ENCODE assay signal across 2 cellular contexts in the genomic region with DNA sequence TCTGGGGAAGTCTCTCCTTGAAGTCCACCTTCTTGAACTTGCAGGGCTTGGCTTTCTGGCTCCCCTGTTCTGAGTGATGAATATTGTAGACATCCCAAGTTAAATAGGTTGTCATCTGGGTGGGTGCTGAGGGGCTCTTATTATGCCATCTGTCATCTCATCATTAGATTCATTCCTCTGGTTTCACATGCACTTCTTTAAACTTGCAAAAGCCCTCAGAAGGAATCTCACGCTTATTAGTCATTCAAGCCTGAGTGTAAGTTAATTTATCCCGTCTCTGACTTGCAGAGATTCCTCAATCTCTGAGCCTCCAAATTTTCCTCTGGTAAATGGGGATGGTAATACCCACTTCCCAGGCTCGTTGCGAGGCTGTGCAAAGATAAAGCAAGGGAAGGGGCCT.
TF ChIP-seq lines count a peak whose summit lies in the region.

No MANE protein-coding gene starts in this region.

TF ChIP-seq in SK-N-SH, 30 proteins besides CTCF, POLR2A, EP300 and RAD21:
- TF ChIP-seq SIN3A (IDR thresholded peaks at IDR 0.05; ENCODE audit: borderline replicate concordance, low read depth, low read length), result no peak
- no peak for TF ChIP-seq MEF2A (IDR thresholded peaks at IDR 0.05; ENCODE audit: borderline replicate concordance, low read depth)
- TF ChIP-seq, protein P1, sequence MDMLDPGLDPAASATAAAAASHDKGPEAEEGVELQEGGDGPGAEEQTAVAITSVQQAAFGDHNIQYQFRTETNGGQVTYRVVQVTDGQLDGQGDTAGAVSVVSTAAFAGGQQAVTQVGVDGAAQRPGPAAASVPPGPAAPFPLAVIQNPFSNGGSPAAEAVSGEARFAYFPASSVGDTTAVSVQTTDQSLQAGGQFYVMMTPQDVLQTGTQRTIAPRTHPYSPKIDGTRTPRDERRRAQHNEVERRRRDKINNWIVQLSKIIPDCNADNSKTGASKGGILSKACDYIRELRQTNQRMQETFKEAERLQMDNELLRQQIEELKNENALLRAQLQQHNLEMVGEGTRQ (IDR thresholded peaks at IDR 0.05; ENCODE audit: borderline replicate concordance, low read depth, low read length), result no peak
- TF ChIP-seq NFIC (IDR thresholded peaks at IDR 0.05; ENCODE audit: borderline replicate concordance), result no peak
- no peak for TF ChIP-seq MXI1 (IDR thresholded peaks at IDR 0.05; ENCODE audit: low read depth, low read length)
- no peak for TF ChIP-seq EZH2phosphoT487 (IDR thresholded peaks at IDR 0.05; ENCODE audit: borderline replicate concordance, low read depth)
- TF ChIP-seq ELF1 (IDR thresholded peaks at IDR 0.05), result no peak
- no peak for TF ChIP-seq SMC3 (IDR thresholded peaks at IDR 0.05; ENCODE audit: low read depth, low read length)
- no peak for TF ChIP-seq TAF1 (IDR thresholded peaks at IDR 0.05; ENCODE audit: borderline replicate concordance, low read depth, low read length)
- TF ChIP-seq, protein P2, sequence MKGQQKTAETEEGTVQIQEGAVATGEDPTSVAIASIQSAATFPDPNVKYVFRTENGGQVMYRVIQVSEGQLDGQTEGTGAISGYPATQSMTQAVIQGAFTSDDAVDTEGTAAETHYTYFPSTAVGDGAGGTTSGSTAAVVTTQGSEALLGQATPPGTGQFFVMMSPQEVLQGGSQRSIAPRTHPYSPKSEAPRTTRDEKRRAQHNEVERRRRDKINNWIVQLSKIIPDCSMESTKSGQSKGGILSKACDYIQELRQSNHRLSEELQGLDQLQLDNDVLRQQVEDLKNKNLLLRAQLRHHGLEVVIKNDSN (IDR thresholded peaks at IDR 0.05; ENCODE audit: borderline replicate concordance, low read depth), result no peak
- no peak for TF ChIP-seq FOXM1 (IDR thresholded peaks at IDR 0.05; ENCODE audit: low read depth)
- TF ChIP-seq, protein P3, sequence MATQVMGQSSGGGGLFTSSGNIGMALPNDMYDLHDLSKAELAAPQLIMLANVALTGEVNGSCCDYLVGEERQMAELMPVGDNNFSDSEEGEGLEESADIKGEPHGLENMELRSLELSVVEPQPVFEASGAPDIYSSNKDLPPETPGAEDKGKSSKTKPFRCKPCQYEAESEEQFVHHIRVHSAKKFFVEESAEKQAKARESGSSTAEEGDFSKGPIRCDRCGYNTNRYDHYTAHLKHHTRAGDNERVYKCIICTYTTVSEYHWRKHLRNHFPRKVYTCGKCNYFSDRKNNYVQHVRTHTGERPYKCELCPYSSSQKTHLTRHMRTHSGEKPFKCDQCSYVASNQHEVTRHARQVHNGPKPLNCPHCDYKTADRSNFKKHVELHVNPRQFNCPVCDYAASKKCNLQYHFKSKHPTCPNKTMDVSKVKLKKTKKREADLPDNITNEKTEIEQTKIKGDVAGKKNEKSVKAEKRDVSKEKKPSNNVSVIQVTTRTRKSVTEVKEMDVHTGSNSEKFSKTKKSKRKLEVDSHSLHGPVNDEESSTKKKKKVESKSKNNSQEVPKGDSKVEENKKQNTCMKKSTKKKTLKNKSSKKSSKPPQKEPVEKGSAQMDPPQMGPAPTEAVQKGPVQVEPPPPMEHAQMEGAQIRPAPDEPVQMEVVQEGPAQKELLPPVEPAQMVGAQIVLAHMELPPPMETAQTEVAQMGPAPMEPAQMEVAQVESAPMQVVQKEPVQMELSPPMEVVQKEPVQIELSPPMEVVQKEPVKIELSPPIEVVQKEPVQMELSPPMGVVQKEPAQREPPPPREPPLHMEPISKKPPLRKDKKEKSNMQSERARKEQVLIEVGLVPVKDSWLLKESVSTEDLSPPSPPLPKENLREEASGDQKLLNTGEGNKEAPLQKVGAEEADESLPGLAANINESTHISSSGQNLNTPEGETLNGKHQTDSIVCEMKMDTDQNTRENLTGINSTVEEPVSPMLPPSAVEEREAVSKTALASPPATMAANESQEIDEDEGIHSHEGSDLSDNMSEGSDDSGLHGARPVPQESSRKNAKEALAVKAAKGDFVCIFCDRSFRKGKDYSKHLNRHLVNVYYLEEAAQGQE (IDR thresholded peaks at IDR 0.05; ENCODE audit: low read depth, low read length), result no peak
- no peak for TF ChIP-seq CHD2 (IDR thresholded peaks at IDR 0.05; ENCODE audit: low read length, partially characterized antibody)
- no peak for TF ChIP-seq GATA2 (CRISPR knock-in tag; IDR thresholded peaks at IDR 0.05)
TF ChIP-seq in SK-N-SH: peak in this region for 0.

TF ChIP-seq in SK-N-SH treated with all-trans-retinoic acid at 6 μM for 48 hours, 23 proteins besides CTCF, POLR2A, EP300 and RAD21:
- TF ChIP-seq, protein P4, sequence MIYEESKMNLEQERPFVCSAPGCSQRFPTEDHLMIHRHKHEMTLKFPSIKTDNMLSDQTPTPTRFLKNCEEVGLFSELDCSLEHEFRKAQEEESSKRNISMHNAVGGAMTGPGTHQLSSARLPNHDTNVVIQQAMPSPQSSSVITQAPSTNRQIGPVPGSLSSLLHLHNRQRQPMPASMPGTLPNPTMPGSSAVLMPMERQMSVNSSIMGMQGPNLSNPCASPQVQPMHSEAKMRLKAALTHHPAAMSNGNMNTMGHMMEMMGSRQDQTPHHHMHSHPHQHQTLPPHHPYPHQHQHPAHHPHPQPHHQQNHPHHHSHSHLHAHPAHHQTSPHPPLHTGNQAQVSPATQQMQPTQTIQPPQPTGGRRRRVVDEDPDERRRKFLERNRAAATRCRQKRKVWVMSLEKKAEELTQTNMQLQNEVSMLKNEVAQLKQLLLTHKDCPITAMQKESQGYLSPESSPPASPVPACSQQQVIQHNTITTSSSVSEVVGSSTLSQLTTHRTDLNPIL (CRISPR knock-in tag; IDR thresholded peaks at IDR 0.05; ENCODE audit: low read depth), result no peak
- TF ChIP-seq ISL1 (CRISPR knock-in tag; IDR thresholded peaks at IDR 0.05) (no peak), PPARA (CRISPR knock-in tag; IDR thresholded peaks at IDR 0.05; ENCODE audit: borderline replicate concordance) (no peak), ESRRG (CRISPR knock-in tag; IDR thresholded peaks at IDR 0.05) (no peak), ZFP3 (CRISPR knock-in tag; IDR thresholded peaks at IDR 0.05) (no peak), SNAI2 (CRISPR knock-in tag; IDR thresholded peaks at IDR 0.05) (no peak)
- TF ChIP-seq, protein P5, sequence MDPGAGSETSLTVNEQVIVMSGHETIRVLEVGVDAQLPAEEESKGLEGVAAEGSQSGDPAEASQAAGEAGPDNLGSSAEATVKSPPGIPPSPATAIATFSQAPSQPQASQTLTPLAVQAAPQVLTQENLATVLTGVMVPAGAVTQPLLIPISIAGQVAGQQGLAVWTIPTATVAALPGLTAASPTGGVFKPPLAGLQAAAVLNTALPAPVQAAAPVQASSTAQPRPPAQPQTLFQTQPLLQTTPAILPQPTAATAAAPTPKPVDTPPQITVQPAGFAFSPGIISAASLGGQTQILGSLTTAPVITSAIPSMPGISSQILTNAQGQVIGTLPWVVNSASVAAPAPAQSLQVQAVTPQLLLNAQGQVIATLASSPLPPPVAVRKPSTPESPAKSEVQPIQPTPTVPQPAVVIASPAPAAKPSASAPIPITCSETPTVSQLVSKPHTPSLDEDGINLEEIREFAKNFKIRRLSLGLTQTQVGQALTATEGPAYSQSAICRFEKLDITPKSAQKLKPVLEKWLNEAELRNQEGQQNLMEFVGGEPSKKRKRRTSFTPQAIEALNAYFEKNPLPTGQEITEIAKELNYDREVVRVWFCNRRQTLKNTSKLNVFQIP (CRISPR knock-in tag; IDR thresholded peaks at IDR 0.05; ENCODE audit: borderline replicate concordance, low read depth), result no peak
- TF ChIP-seq, protein P6, sequence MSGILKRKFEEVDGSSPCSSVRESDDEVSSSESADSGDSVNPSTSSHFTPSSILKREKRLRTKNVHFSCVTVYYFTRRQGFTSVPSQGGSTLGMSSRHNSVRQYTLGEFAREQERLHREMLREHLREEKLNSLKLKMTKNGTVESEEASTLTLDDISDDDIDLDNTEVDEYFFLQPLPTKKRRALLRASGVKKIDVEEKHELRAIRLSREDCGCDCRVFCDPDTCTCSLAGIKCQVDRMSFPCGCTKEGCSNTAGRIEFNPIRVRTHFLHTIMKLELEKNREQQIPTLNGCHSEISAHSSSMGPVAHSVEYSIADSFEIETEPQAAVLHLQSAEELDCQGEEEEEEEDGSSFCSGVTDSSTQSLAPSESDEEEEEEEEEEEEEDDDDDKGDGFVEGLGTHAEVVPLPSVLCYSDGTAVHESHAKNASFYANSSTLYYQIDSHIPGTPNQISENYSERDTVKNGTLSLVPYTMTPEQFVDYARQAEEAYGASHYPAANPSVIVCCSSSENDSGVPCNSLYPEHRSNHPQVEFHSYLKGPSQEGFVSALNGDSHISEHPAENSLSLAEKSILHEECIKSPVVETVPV (CRISPR knock-in tag; IDR thresholded peaks at IDR 0.05), result no peak
